Comparison of ENCODE assay signal across 2 cellular contexts in the genomic region with DNA sequence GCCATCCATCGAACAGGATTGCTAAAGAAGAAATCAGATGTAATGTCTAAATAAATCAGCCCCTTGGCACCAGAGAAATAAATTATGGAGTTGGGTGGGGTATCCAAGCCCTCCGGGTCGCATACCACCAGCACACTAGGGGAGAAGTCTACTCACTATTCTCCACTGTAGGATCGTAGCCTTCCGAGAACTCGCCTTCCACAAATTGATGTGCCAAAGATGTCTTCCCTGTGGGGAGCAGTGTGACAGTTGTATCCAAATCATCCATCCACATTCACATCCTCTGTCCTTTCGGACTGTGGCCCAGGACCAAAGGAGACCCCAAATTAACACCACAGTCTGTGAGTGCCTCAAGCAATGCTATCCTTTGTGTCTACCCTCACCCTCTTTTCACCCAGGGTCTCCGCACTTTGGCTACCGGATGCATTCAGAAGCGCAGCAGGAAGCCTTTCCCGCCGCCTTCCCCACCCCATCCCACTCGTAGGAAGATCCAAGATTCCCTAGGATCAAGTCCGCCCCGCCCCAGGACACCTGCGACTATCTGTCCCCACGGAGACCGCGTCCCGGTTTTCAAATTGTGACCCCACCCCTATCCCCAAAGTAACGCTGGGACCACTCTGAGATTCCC.
TF ChIP-seq lines count a peak whose summit lies in the region.

No MANE protein-coding gene starts in this region.

TF ChIP-seq in HEK293, 187 proteins besides CTCF, POLR2A, EP300 and RAD21 (continues in another document):
- no peak for TF ChIP-seq ZNF707 (tag by site-specific recombination; IDR thresholded peaks at IDR 0.05)
- TF ChIP-seq, protein P1, sequence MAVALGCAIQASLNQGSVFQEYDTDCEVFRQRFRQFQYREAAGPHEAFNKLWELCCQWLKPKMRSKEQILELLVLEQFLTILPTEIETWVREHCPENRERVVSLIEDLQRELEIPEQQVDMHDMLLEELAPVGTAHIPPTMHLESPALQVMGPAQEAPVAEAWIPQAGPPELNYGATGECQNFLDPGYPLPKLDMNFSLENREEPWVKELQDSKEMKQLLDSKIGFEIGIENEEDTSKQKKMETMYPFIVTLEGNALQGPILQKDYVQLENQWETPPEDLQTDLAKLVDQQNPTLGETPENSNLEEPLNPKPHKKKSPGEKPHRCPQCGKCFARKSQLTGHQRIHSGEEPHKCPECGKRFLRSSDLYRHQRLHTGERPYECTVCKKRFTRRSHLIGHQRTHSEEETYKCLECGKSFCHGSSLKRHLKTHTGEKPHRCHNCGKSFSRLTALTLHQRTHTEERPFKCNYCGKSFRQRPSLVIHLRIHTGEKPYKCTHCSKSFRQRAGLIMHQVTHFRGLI (tag by site-specific recombination; IDR thresholded peaks at IDR 0.05): no peak
- no peak for TF ChIP-seq ZNF221 (tag by site-specific recombination; IDR thresholded peaks at IDR 0.05; ENCODE audit: borderline replicate concordance)
- TF ChIP-seq ZBTB48 (tag by site-specific recombination; IDR thresholded peaks at IDR 0.05): peak; percentile 49; the same call in 1 of the 2 replicates
- TF ChIP-seq, protein P2, sequence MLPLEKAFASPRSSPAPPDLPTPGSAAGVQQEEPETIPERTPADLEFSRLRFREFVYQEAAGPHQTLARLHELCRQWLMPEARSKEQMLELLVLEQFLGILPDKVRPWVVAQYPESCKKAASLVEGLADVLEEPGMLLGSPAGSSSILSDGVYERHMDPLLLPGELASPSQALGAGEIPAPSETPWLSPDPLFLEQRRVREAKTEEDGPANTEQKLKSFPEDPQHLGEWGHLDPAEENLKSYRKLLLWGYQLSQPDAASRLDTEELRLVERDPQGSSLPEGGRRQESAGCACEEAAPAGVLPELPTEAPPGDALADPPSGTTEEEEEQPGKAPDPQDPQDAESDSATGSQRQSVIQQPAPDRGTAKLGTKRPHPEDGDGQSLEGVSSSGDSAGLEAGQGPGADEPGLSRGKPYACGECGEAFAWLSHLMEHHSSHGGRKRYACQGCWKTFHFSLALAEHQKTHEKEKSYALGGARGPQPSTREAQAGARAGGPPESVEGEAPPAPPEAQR (tag by site-specific recombination; IDR thresholded peaks at IDR 0.05): no peak
- TF ChIP-seq, protein P3, sequence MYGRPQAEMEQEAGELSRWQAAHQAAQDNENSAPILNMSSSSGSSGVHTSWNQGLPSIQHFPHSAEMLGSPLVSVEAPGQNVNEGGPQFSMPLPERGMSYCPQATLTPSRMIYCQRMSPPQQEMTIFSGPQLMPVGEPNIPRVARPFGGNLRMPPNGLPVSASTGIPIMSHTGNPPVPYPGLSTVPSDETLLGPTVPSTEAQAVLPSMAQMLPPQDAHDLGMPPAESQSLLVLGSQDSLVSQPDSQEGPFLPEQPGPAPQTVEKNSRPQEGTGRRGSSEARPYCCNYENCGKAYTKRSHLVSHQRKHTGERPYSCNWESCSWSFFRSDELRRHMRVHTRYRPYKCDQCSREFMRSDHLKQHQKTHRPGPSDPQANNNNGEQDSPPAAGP (tag by site-specific recombination; IDR thresholded peaks at IDR 0.05): no peak
- peak; percentile 29 for TF ChIP-seq SP2 (tag by site-specific recombination; IDR thresholded peaks at IDR 0.05)
- TF ChIP-seq, protein P4, sequence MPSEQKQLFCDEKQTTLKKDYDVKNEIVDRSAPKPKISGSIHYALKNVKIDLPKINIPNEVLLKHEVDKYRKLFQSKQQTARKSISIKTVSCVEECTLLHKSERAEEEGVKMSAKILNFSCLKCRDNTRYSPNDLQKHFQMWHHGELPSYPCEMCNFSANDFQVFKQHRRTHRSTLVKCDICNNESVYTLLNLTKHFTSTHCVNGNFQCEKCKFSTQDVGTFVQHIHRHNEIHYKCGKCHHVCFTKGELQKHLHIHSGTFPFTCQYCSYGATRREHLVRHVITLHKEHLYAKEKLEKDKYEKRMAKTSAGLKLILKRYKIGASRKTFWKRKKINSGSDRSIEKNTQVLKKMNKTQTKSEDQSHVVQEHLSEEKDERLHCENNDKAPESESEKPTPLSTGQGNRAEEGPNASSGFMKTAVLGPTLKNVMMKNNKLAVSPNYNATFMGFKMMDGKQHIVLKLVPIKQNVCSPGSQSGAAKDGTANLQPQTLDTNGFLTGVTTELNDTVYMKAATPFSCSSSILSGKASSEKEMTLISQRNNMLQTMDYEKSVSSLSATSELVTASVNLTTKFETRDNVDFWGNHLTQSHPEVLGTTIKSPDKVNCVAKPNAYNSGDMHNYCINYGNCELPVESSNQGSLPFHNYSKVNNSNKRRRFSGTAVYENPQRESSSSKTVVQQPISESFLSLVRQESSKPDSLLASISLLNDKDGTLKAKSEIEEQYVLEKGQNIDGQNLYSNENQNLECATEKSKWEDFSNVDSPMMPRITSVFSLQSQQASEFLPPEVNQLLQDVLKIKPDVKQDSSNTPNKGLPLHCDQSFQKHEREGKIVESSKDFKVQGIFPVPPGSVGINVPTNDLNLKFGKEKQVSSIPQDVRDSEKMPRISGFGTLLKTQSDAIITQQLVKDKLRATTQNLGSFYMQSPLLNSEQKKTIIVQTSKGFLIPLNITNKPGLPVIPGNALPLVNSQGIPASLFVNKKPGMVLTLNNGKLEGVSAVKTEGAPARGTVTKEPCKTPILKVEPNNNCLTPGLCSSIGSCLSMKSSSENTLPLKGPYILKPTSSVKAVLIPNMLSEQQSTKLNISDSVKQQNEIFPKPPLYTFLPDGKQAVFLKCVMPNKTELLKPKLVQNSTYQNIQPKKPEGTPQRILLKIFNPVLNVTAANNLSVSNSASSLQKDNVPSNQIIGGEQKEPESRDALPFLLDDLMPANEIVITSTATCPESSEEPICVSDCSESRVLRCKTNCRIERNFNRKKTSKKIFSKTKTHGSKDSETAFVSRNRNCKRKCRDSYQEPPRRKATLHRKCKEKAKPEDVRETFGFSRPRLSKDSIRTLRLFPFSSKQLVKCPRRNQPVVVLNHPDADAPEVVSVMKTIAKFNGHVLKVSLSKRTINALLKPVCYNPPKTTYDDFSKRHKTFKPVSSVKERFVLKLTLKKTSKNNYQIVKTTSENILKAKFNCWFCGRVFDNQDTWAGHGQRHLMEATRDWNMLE (tag by site-specific recombination; conservative IDR thresholded peaks at IDR 0.05; ENCODE audit: low read depth): no peak

TF ChIP-seq in GM12878, 131 proteins besides CTCF, POLR2A, EP300 and RAD21:
- 0 out of 2 replicates have a peak, but pooled peaks have one; percentile 0 for TF ChIP-seq POLR2AphosphoS2 (IDR thresholded peaks at IDR 0.05; ENCODE audit: low read depth, low read length)
- TF ChIP-seq, protein P5, sequence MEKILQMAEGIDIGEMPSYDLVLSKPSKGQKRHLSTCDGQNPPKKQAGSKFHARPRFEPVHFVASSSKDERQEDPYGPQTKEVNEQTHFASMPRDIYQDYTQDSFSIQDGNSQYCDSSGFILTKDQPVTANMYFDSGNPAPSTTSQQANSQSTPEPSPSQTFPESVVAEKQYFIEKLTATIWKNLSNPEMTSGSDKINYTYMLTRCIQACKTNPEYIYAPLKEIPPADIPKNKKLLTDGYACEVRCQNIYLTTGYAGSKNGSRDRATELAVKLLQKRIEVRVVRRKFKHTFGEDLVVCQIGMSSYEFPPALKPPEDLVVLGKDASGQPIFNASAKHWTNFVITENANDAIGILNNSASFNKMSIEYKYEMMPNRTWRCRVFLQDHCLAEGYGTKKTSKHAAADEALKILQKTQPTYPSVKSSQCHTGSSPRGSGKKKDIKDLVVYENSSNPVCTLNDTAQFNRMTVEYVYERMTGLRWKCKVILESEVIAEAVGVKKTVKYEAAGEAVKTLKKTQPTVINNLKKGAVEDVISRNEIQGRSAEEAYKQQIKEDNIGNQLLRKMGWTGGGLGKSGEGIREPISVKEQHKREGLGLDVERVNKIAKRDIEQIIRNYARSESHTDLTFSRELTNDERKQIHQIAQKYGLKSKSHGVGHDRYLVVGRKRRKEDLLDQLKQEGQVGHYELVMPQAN (conservative IDR thresholded peaks at IDR 0.05): no peak
- TF ChIP-seq, protein P6, sequence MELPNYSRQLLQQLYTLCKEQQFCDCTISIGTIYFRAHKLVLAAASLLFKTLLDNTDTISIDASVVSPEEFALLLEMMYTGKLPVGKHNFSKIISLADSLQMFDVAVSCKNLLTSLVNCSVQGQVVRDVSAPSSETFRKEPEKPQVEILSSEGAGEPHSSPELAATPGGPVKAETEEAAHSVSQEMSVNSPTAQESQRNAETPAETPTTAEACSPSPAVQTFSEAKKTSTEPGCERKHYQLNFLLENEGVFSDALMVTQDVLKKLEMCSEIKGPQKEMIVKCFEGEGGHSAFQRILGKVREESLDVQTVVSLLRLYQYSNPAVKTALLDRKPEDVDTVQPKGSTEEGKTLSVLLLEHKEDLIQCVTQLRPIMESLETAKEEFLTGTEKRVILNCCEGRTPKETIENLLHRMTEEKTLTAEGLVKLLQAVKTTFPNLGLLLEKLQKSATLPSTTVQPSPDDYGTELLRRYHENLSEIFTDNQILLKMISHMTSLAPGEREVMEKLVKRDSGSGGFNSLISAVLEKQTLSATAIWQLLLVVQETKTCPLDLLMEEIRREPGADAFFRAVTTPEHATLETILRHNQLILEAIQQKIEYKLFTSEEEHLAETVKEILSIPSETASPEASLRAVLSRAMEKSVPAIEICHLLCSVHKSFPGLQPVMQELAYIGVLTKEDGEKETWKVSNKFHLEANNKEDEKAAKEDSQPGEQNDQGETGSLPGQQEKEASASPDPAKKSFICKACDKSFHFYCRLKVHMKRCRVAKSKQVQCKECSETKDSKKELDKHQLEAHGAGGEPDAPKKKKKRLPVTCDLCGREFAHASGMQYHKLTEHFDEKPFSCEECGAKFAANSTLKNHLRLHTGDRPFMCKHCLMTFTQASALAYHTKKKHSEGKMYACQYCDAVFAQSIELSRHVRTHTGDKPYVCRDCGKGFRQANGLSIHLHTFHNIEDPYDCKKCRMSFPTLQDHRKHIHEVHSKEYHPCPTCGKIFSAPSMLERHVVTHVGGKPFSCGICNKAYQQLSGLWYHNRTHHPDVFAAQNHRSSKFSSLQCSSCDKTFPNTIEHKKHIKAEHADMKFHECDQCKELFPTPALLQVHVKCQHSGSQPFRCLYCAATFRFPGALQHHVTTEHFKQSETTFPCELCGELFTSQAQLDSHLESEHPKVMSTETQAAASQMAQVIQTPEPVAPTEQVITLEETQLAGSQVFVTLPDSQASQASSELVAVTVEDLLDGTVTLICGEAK (IDR thresholded peaks at IDR 0.05; ENCODE audit: borderline replicate concordance): peak; percentile 40; the same call in 1 of the 2 replicates
